23 cellular contexts compared by ENCODE assay signal in the genomic region with DNA sequence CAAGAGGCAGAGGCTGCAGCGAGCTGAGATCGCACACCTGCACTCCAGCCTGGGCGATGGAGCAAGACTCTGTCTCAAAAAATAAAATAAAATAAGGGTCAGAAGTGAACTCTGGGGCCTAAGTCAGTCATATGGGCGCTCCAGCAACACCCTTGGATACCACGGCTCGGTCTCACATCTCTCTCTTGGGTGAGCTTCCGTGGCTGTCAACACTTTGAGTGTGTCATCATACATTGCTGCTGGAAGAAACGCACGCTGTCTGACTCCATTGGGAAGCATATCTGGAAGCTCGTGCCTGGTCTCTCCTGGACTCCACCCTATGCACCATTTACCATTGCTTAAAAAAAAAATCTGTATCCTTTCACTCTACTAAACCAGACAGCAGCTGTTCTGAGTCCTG.
"Had no signal": no experiment of that assay in that cellular context is flagged by ENCODE, and none has a peak within 500 bp of the region (broad histone marks: within the 10 kb centered on the region; RNA-seq: fewer than 3 reads in every experiment).

No MANE protein-coding gene starts in this region.

- H3K4me3 ChIP-seq: MG63, SJCRH30 had no signal

- H3K9me3 ChIP-seq: MG63, SJCRH30 had no signal

- H3K27me3 ChIP-seq: MG63, SJCRH30 had no signal

- H3K27ac ChIP-seq: SJCRH30 had no signal

- ATAC-seq: HepG2, SK-N-SH treated with all-trans-retinoic acid at 6 μM for 48 hours had no signal

- DNase-seq: IMR-90, Karpas-422, KG1, MG63, NCI-H1092, NCI-H1105 treated with DMSO at 0.1 percent for 48 hours, NCI-H1417 treated with DMSO at 0.1 percent for 48 hours, NCI-H146, NCI-H1694 treated with DMSO at 0.1 percent for 48 hours, NCI-H1930, NCI-H2081, NCI-H2171, NCI-H226, NCI-H446, NCI-H510A, NCI-H524 treated with DMSO at 0.1 percent for 48 hours, NCI-H69, NCI-H774, RPMI8226, SHP77 treated with DMSO at 0.1 percent for 48 hours, SJCRH30 had no signal

- H3K36me3 ChIP-seq: MG63, SJCRH30 had no signal
